In genomic region chr12:54389139-54389508, GRCh38 we compare ENCODE assay signal across 16 cellular contexts. TPM values are rescaled to one million over a fixed set of nuclear protein-coding genes. Genes with fewer than 3 reads are reported as not detected.
A peak's percentile ranks its signal among the peaks of the same experiment; 100 is the strongest.
DNase-seq lines count a peak whose midpoint lies in the region; ATAC-seq and TF ChIP-seq lines count a peak whose summit lies in the region.
"Had no signal": no experiment of that assay in that cellular context is flagged by ENCODE, and none has a peak within 500 bp of the region (broad histone marks: within the 10 kb centered on the region; RNA-seq: fewer than 3 reads in every experiment).

No MANE protein-coding gene starts in this region.

- H3K36me3 Mint-ChIP-seq in CD14-positive monocyte (peaks cover 11 to 34% of the 10 kb centered on the region in 2 donors), progenitor cell of endocrine pancreas (ENCODE audit: insufficient read depth) (peaks cover 1% of the 10 kb centered on the region)

- H3K4me3 Mint-ChIP-seq in CD14-positive monocyte, result no peak overlapping the region
- peak overlapping the region; percentile 58 for H3K4me3 Mint-ChIP-seq in progenitor cell of endocrine pancreas (ENCODE audit: low read depth)

- H3K27me3 Mint-ChIP-seq in CD14-positive monocyte (ENCODE audit: low read depth in 3 of 3) (peaks cover 0 to 7% (median 2%) of the 10 kb centered on the region in 3 donors), progenitor cell of endocrine pancreas (peaks cover 7% of the 10 kb centered on the region)

- peak overlapping the region; percentile 90 for H3K27ac ChIP-seq in epithelial cell of prostate
- H3K27ac ChIP-seq: lower lobe of right lung had no signal

- ATAC-seq in HG02870 (IDR thresholded peaks at IDR 0.05; ENCODE audit: unreplicated experiment) (no peak), HG03469 (IDR thresholded peaks at IDR 0.05; ENCODE audit: unreplicated experiment) (no peak)
- ATAC-seq: lower lobe of right lung, right cardiac atrium had no signal

- H3K27ac Mint-ChIP-seq in CD14-positive monocyte, result peak overlapping the region in 4 of 7 donors; percentile 49 to 96 (median 82)
- H3K27ac Mint-ChIP-seq in progenitor cell of endocrine pancreas, result no peak overlapping the region

- H3K4me1 Mint-ChIP-seq in CD14-positive monocyte (peaks cover 93% of the 10 kb centered on the region), progenitor cell of endocrine pancreas (ENCODE audit: low read depth) (peaks cover 30% of the 10 kb centered on the region)

- TF ChIP-seq CTCF in CD14-positive monocyte (IDR thresholded peaks at IDR 0.05) (no peak), progenitor cell of endocrine pancreas (IDR thresholded peaks at IDR 0.05; ENCODE audit: unreplicated experiment) (no peak)

- DNase-seq in CD14-positive monocyte (ENCODE audit: low spot score) (no peak), OCI-M1 (lab: John Stamatoyannopoulos, UW) (peak; percentile 58), epithelial cell of prostate (ENCODE audit: low read depth, low spot score) (no peak), progenitor cell of endocrine pancreas (ENCODE audit: low spot score, unreplicated experiment) (no peak), GF-D8 (lab: John Stamatoyannopoulos, UW) (no peak)
- DNase-seq in stimulated activated CD4-positive, alpha-beta T cell treated with anti-CD3 and anti-CD28 coated beads, Interleukin-4, amount 100 ng/mL, for 24 hours, result no peak
- DNase-seq: activated effector memory CD4-positive, alpha-beta T cell treated with Interleukin-2 at 50 U/mL for 16 hours; DMS153; foreskin melanocyte; lower lobe of right lung; NCI-H1092; NCI-H748 treated with DMSO at 0.1 percent for 48 hours had no signal

- H3K9me3 Mint-ChIP-seq in CD14-positive monocyte, result peaks cover 0 to 1% (median 0%) of the 10 kb centered on the region in 7 donors
- no peaks in the 10 kb centered on the region for H3K9me3 Mint-ChIP-seq in progenitor cell of endocrine pancreas (ENCODE audit: low read depth)

- intact Hi-C loops in CD14-positive monocyte (cut with micrococcal nuclease), result no loop called here

RNA-seq across cellular contexts. Expression of gene ZNF385A, which starts 4.6 kb away (rescaled TPM):
- polyA plus RNA-seq in CD14-positive monocyte, result 10 to 100 TPM; 53.9 to 78.3 TPM
- 15.6 and 16.6 TPM in 2 replicates for total RNA-seq in progenitor cell of endocrine pancreas

RNA-seq across cellular contexts. Expression of gene GPR84, which starts 24.8 kb away (rescaled TPM):
- polyA plus RNA-seq in CD14-positive monocyte, result 1 to 10 TPM; 2.4 to 5.6 TPM
- total RNA-seq in progenitor cell of endocrine pancreas, result not detected in 2 replicates
- polyA plus RNA-seq: neural cell had no signal

RNA-seq across cellular contexts. Expression of gene ITGA5, which starts 29.9 kb away (rescaled TPM):
- 10 to 100 TPM; 85.5 to 99.4 TPM for polyA plus RNA-seq in CD14-positive monocyte
- 32.2 and 37.8 TPM in 2 replicates for total RNA-seq in progenitor cell of endocrine pancreas
- polyA plus RNA-seq: neural cell had no signal
